8 cellular contexts compared by ENCODE assay signal in genomic region chr10:59808896-59809643, GRCh38. TPM values are rescaled to one million over a fixed set of nuclear protein-coding genes. Genes with fewer than 3 reads are reported as not detected.
A peak's percentile ranks its signal among the peaks of the same experiment; 100 is the strongest.
DNase-seq lines count a peak whose midpoint lies in the region; ATAC-seq and TF ChIP-seq lines count a peak whose summit lies in the region.

No MANE protein-coding gene starts in this region.

- 81% methylated on average over 3 of the region's 5 CpGs for WGBS in mesenchymal stem cell

- no peak overlapping the region for H2BK120ac ChIP-seq in mesenchymal stem cell (ENCODE audit: low read depth, low read length)

- H3K27me3 ChIP-seq in mesenchymal stem cell (ENCODE audit: control insufficient read depth in 1 of 2, insufficient read depth in 1 of 2, low read length in 2 of 2), result no peaks in the 10 kb centered on the region

- H3K9ac ChIP-seq in mesenchymal stem cell (ENCODE audit: low read length), result no peak overlapping the region

- TF ChIP-seq CTCF in AG09309 (IDR thresholded peaks at IDR 0.05; ENCODE audit: control insufficient read depth, insufficient read depth, low read depth, low read length, missing control alignments), result peak; percentile 69

- no peak overlapping the region for H3K4ac ChIP-seq in mesenchymal stem cell (ENCODE audit: low read depth in 1 of 2, low read length in 2 of 2)

- H3K4me1 Mint-ChIP-seq in activated CD4-positive, alpha-beta T cell treated with anti-CD3 and anti-CD28 coated beads for 36 hours, result no peaks in the 10 kb centered on the region

- H2AK5ac ChIP-seq in mesenchymal stem cell (ENCODE audit: low read length, severe bottlenecking), result no peak overlapping the region

- no peak overlapping the region for H4K91ac ChIP-seq in mesenchymal stem cell (ENCODE audit: low read length)

- no peak overlapping the region for H3K14ac ChIP-seq in mesenchymal stem cell (ENCODE audit: low read length in 2 of 2)

- no peak overlapping the region for H2AFZ ChIP-seq in mesenchymal stem cell (ENCODE audit: low read depth, low read length)

- no peaks in the 10 kb centered on the region for H3K4me1 ChIP-seq in mesenchymal stem cell (ENCODE audit: control insufficient read depth, insufficient read depth, low read depth, low read length)

- no peak overlapping the region for H2BK5ac ChIP-seq in mesenchymal stem cell (ENCODE audit: low read depth, low read length, poor library complexity, severe bottlenecking)

- H3K9me3 Mint-ChIP-seq in activated CD4-positive, alpha-beta T cell treated with anti-CD3 and anti-CD28 coated beads for 36 hours (ENCODE audit: low read depth), result no peaks in the 10 kb centered on the region

- peaks cover 11% of the 10 kb centered on the region for H3K79me1 ChIP-seq in mesenchymal stem cell (replicated peaks; ENCODE audit: low read length, poor library complexity, severe bottlenecking)

- H3K4me3 ChIP-seq in AG09309 (ENCODE audit: control insufficient read depth, low read depth, low read length), result no peak overlapping the region
- no peak overlapping the region for H3K4me3 ChIP-seq in mesenchymal stem cell (ENCODE audit: insufficient read depth in 1 of 2, low read depth in 1 of 2, low read length in 2 of 2)

- CTCF ChIA-PET in activated CD4-positive, alpha-beta T cell treated with anti-CD3 and anti-CD28 coated beads for 36 hours (lab: Charles Lee), result interaction anchor here (0.6 to 2.5 kb wide), 7 partner anchors 9 to 186 kb away, joined by 3 to 12 read pairs (median 5); no protein-coding TSS in a partner anchor

- intact Hi-C loops in activated CD4-positive, alpha-beta T cell treated with anti-CD3 and anti-CD28 coated beads for 36 hours (cut with DNase I, micrococcal nuclease), result loop anchor here (1.0 to 10.0 kb wide), 6 partner anchors 100 to 1034 kb away; partner anchors contain the start of gene SLC16A9 (in 2 of the 2)

- no peak overlapping the region for H3K4me2 ChIP-seq in mesenchymal stem cell (ENCODE audit: low read length, poor library complexity, severe bottlenecking)

- ATAC-seq in GM18517 (IDR thresholded peaks at IDR 0.05; ENCODE audit: unreplicated experiment) (peak; percentile 96), HG03025 (IDR thresholded peaks at IDR 0.05; ENCODE audit: low FRiP score, unreplicated experiment) (peak; percentile 88)
- peak; percentile 98 for ATAC-seq in activated CD4-positive, alpha-beta T cell treated with anti-CD3 and anti-CD28 coated beads for 36 hours

- POLR2A ChIA-PET in activated CD4-positive, alpha-beta T cell treated with anti-CD3 and anti-CD28 coated beads for 36 hours (lab: Charles Lee), result no interaction called here

- H3K18ac ChIP-seq in mesenchymal stem cell (ENCODE audit: low read depth in 1 of 2, low read length in 2 of 2), result no peak overlapping the region

- no peak for DNase-seq in AG09309 (ENCODE audit: low read depth)
- DNase-seq in NCI-H2081 treated with DMSO at 0.1 percent for 48 hours (lab: John Stamatoyannopoulos, UW), result peak; percentile 4
- DNase-seq in activated CD4-positive, alpha-beta T cell treated with anti-CD3 and anti-CD28 coated beads for 36 hours, result peak; percentile 88
- peak; percentile 33 to 75 for DNase-seq in dermis microvascular lymphatic vessel endothelial cell (ENCODE audit: low read depth in 2 of 2)
- peak; percentile 60 for DNase-seq in mesenchymal stem cell
- DNase-seq in stimulated activated CD8-positive, alpha-beta memory T cell treated with anti-CD3 and anti-CD28 coated beads, Interleukin-4, amount 100 ng/mL, for 4 hours (ENCODE audit: low read depth in 2 of 2, low spot score in 1 of 2), result peak; percentile 22 to 24

- H3K27ac ChIP-seq in mesenchymal stem cell (ENCODE audit: low read length, poor library complexity, severe bottlenecking), result no peak overlapping the region

- no peak overlapping the region for H3K23ac ChIP-seq in mesenchymal stem cell (ENCODE audit: low read length in 2 of 2)

- H3K4me3 Mint-ChIP-seq in activated CD4-positive, alpha-beta T cell treated with anti-CD3 and anti-CD28 coated beads for 36 hours, result no peak overlapping the region

- H3K36me3 ChIP-seq in mesenchymal stem cell (ENCODE audit: control insufficient read depth in 1 of 2, insufficient read depth in 2 of 2, low read depth in 1 of 2, low read length in 2 of 2), result peaks cover 16 to 94% of the 10 kb centered on the region in 2 experiments

- no peak overlapping the region for H2BK15ac ChIP-seq in mesenchymal stem cell (ENCODE audit: low read depth, poor library complexity, severe bottlenecking)

- no peak overlapping the region for H4K8ac ChIP-seq in mesenchymal stem cell (ENCODE audit: low read length)

- H3K36me3 Mint-ChIP-seq in activated CD4-positive, alpha-beta T cell treated with anti-CD3 and anti-CD28 coated beads for 36 hours (ENCODE audit: low read depth), result peaks cover 61% of the 10 kb centered on the region

- no peak overlapping the region for H2BK12ac ChIP-seq in mesenchymal stem cell (ENCODE audit: low read length in 2 of 2)

- no peak overlapping the region for H3K27ac Mint-ChIP-seq in activated CD4-positive, alpha-beta T cell treated with anti-CD3 and anti-CD28 coated beads for 36 hours

- H3K27me3 Mint-ChIP-seq in activated CD4-positive, alpha-beta T cell treated with anti-CD3 and anti-CD28 coated beads for 36 hours, result no peaks in the 10 kb centered on the region

- H3K9me3 ChIP-seq in mesenchymal stem cell (ENCODE audit: control insufficient read depth, low read length), result no peaks in the 10 kb centered on the region

RNA-seq across cellular contexts. Expression of gene MRLN, which starts 55.8 kb away (rescaled TPM):
- total RNA-seq in activated CD4-positive, alpha-beta T cell treated with anti-CD3 and anti-CD28 coated beads for 36 hours, result not detected
- total RNA-seq in dermis microvascular lymphatic vessel endothelial cell, result not detected in 2 replicates
- not detected for polyA plus RNA-seq in mesenchymal stem cell (2013, experiment 1 of 2)
- not detected for polyA plus RNA-seq in mesenchymal stem cell (2013, experiment 2 of 2)
